ENCODE assay signal across 12 cellular contexts in the genomic region with DNA sequence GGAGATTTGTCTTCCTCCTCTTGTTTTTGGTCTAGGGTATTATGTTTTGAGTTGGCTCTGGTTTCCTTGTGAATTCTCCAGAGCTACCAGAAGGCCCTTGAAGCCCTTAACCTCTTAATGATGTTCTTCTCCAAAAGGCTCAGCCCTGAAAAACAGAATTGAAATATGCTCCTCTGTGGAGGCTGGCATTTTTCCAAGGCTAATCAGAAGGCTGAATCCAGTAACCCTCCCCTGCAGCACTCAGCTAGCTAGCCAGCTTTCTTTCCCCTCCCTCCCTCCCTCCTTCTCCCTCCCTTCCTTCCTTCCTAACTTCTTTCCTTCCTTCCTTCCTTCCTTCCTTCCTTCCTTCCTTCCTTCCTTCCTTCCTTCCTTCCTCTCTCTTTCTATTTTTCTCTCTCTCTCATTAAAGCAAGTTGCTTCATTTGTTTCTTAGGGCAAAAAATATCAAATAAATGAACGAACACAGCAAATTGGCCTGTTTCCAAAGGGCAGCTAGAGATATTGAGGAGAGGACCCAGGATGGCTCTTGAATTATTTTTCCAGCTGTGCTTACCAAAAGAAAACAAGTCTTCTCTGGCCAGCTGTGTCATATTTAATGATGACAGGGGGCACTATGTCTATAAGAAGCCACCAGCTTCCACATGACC. TPM values are rescaled to one million over a fixed set of nuclear protein-coding genes. Genes with fewer than 3 reads are reported as not detected.
DNase-seq lines count a peak whose midpoint lies in the region; ATAC-seq and TF ChIP-seq lines count a peak whose summit lies in the region.
"Had no signal": no experiment of that assay in that cellular context is flagged by ENCODE, and none has a peak within 500 bp of the region (broad histone marks: within the 10 kb centered on the region; RNA-seq: fewer than 3 reads in every experiment).

No MANE protein-coding gene starts in this region.

- ATAC-seq in psoas muscle = no peak
- no peak for ATAC-seq in lower lobe of right lung
- ATAC-seq in HG03097 (IDR thresholded peaks at IDR 0.05; ENCODE audit: low FRiP score, unreplicated experiment) = no peak
- ATAC-seq: PC-3 had no signal

- WGBS in psoas muscle, 3 donors = 19 to 35% (median 30%) methylated on average over 1 of the region's 1 CpG

- H3K27ac ChIP-seq in psoas muscle (no peak overlapping the region), lower lobe of right lung (no peak overlapping the region)
- H3K27ac ChIP-seq: C4-2B, neutrophil had no signal

- H3K27me3 ChIP-seq in psoas muscle (ENCODE audit: insufficient read depth in 3 of 3, low read length in 2 of 3) = no peaks in the 10 kb centered on the region
- no peaks in the 10 kb centered on the region for H3K27me3 ChIP-seq in lower lobe of right lung (ENCODE audit: low read depth)
- H3K27me3 ChIP-seq: neutrophil had no signal

- intact Hi-C loops in psoas muscle (cut with DNase I) (no loop called here), lower lobe of right lung (cut with DNase I) (no loop called here)

- H3K36me3 ChIP-seq in psoas muscle (ENCODE audit: insufficient read depth in 1 of 2, low read depth in 1 of 2) (no peaks in the 10 kb centered on the region), lower lobe of right lung (no peaks in the 10 kb centered on the region)
- H3K36me3 ChIP-seq: neutrophil had no signal

- H3K9me3 ChIP-seq in psoas muscle (no peaks in the 10 kb centered on the region), lower lobe of right lung (no peaks in the 10 kb centered on the region)
- H3K9me3 ChIP-seq: neutrophil had no signal

- no peak overlapping the region for H3K4me3 ChIP-seq in psoas muscle
- H3K4me3 ChIP-seq in lower lobe of right lung = no peak overlapping the region
- H3K4me3 ChIP-seq: smooth muscle cell had no signal

- peak; percentile 80 for DNase-seq in DMS79 (lab: John Stamatoyannopoulos, UW)
- DNase-seq in NCI-H1694 treated with DMSO at 0.1 percent for 48 hours (lab: John Stamatoyannopoulos, UW) = peak; percentile 50
- DNase-seq in NCI-H748 treated with DMSO at 0.1 percent for 48 hours (lab: John Stamatoyannopoulos, UW) = peak; percentile 76
- peak; percentile 21 for DNase-seq in inferior parietal cortex (ENCODE audit: extremely low spot score)
- no peak for DNase-seq in psoas muscle
- DNase-seq in lower lobe of right lung = no peak
- no peak for DNase-seq in HCEC 1CT
- DNase-seq: PC-3 had no signal

- no peaks in the 10 kb centered on the region for H3K4me1 ChIP-seq in psoas muscle
- no peaks in the 10 kb centered on the region for H3K4me1 ChIP-seq in lower lobe of right lung

- TF ChIP-seq CTCF in psoas muscle (IDR thresholded peaks at IDR 0.05) (no peak), lower lobe of right lung (IDR thresholded peaks at IDR 0.05) (no peak)

RNA-seq across cellular contexts. Expression of gene JAKMIP2, which starts 38.7 kb away (rescaled TPM):
- total RNA-seq in psoas muscle (under 1 TPM in 2 of 4 donors, not detected in 2; 0.02 to 0.07 TPM), lower lobe of right lung (8.3 TPM)
- under 1 TPM; 0.01 to 0.08 (median 0.06) TPM for polyA plus RNA-seq in psoas muscle

Comparison
In these comparisons a context has a peak if more than half of its experiments do, and no peak if none do; other contexts are left out.
1. DNase-seq: peak in DMS79 (single experiment), NCI-H1694 treated with DMSO at 0.1 percent for 48 hours (single experiment), NCI-H748 treated with DMSO at 0.1 percent for 48 hours (single experiment) and inferior parietal cortex (single experiment); none in psoas muscle (0 of 2), lower lobe of right lung (single experiment) and HCEC 1CT (single experiment).